Comparison of ENCODE assay signal across 11 cellular contexts in the genomic region with DNA sequence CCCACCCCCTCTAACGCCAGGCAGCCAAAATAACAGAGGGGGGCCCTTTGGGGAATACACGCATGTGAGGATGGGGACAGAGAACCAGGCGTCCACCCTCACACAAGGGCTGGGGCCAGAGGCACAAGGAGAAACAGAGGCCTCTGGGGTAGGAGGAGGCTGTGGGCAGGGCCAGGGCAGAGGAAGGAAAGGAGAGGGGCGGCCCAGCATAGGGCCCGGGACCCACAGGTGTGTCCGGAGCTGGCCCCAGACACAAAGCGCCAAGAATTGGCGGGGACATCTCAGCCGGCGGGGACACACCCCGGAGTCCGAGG. TPM values are rescaled to one million over a fixed set of nuclear protein-coding genes. Genes with fewer than 3 reads are reported as not detected.
A peak's percentile ranks its signal among the peaks of the same experiment; 100 is the strongest.
DNase-seq lines count a peak whose midpoint lies in the region; ATAC-seq and TF ChIP-seq lines count a peak whose summit lies in the region.
"Had no signal": no experiment of that assay in that cellular context is flagged by ENCODE, and none has a peak within 500 bp of the region (broad histone marks: within the 10 kb centered on the region; RNA-seq: fewer than 3 reads in every experiment).

No MANE protein-coding gene starts in this region.

- 21 to 52% (median 34%) methylated on average over 9 to 12 of the region's 12 CpGs for WGBS in heart left ventricle, 4 donors
- 22 to 33% methylated on average over 9 to 12 of the region's 12 CpGs for WGBS in esophagus squamous epithelium, 2 donors
- 21% methylated on average over 12 of the region's 12 CpGs for WGBS in urinary bladder

- H3K4me3 ChIP-seq in heart left ventricle (peak overlapping the region; percentile 44 to 71 (median 62)), esophagus squamous epithelium (peak overlapping the region; percentile 49 to 69 (median 65)), mucosa of descending colon (no peak overlapping the region), urinary bladder (ENCODE audit: low read depth, low read length) (peak overlapping the region; percentile 41)

- H3K9me3 ChIP-seq in heart left ventricle (no peaks in the 10 kb centered on the region), esophagus squamous epithelium (no peaks in the 10 kb centered on the region), mucosa of descending colon (no peaks in the 10 kb centered on the region)
- H3K9me3 ChIP-seq: uterus had no signal

- no peak for DNase-seq in heart left ventricle
- no peak for DNase-seq in cardiac septum (ENCODE audit: low spot score)
- no peak for DNase-seq in esophagus squamous epithelium (lab: John Stamatoyannopoulos, UW)
- peak in 1 of 3 donors; percentile 16 for DNase-seq in mucosa of descending colon
- no peak for DNase-seq in NCI-H1694 treated with DMSO at 0.1 percent for 48 hours (lab: John Stamatoyannopoulos, UW)
- DNase-seq: amniotic stem cell; stimulated activated CD4-positive, alpha-beta T cell treated with anti-CD3 and anti-CD28 coated beads, Interleukin-4, amount 100 ng/mL, for 4 hours; uterus had no signal

- TF ChIP-seq CTCF in heart left ventricle (IDR thresholded peaks at IDR 0.05) (no peak), esophagus squamous epithelium (IDR thresholded peaks at IDR 0.05) (no peak), mucosa of descending colon (IDR thresholded peaks at IDR 0.05) (no peak)

- H3K27me3 ChIP-seq in heart left ventricle (peaks cover 0 to 23% (median 4%) of the 10 kb centered on the region in 9 donors), esophagus squamous epithelium (peaks cover 0 to 31% (median 0%) of the 10 kb centered on the region in 4 donors)
- H3K27me3 ChIP-seq: uterus had no signal

- intact Hi-C loops in heart left ventricle (cut with DNase I) = loop anchor here in 9 of 10 donors (5.0 to 10.0 kb wide), 6 partner anchors 38 to 163 kb away; a partner anchor contains a TSS
- intact Hi-C loops in cardiac septum (cut with DNase I) = loop anchor here (5.0 kb wide), 1 partner anchor 163 kb away; no protein-coding TSS in a partner anchor
- intact Hi-C loops in esophagus squamous epithelium (cut with DNase I) = no loop called here
- intact Hi-C loops in mucosa of descending colon (cut with DNase I, micrococcal nuclease) = no loop called here

- ATAC-seq in heart left ventricle (peak in 3 of 4 donors; percentile 5 to 25 (median 7)), mucosa of descending colon (peak; percentile 2), HG02840 (IDR thresholded peaks at IDR 0.05; ENCODE audit: low FRiP score, unreplicated experiment) (no peak), GM21737 (IDR thresholded peaks at IDR 0.05; ENCODE audit: unreplicated experiment) (no peak)

- peak overlapping the region; percentile 56 to 93 (median 82) for H3K27ac ChIP-seq in heart left ventricle
- peak overlapping the region; percentile 59 to 97 (median 93) for H3K27ac ChIP-seq in esophagus squamous epithelium
- H3K27ac ChIP-seq in urinary bladder (ENCODE audit: low read depth) = no peak overlapping the region

- H3K4me1 ChIP-seq in heart left ventricle (peaks cover 0 to 36% (median 21%) of the 10 kb centered on the region in 12 donors), esophagus squamous epithelium (peaks cover 23 to 70% (median 39%) of the 10 kb centered on the region in 3 donors), mucosa of descending colon (ENCODE audit: low read depth) (peaks cover 35% of the 10 kb centered on the region), urinary bladder (ENCODE audit: insufficient read depth) (no peaks in the 10 kb centered on the region)

- H3K36me3 ChIP-seq in heart left ventricle = no peaks in the 10 kb centered on the region
- H3K36me3 ChIP-seq in esophagus squamous epithelium = no peaks in the 10 kb centered on the region
- no peaks in the 10 kb centered on the region for H3K36me3 ChIP-seq in mucosa of descending colon (ENCODE audit: low read depth)
- no peaks in the 10 kb centered on the region for H3K36me3 ChIP-seq in urinary bladder (ENCODE audit: insufficient read depth)
- H3K36me3 ChIP-seq: uterus had no signal

- TF ChIP-seq POLR2A in heart left ventricle (IDR thresholded peaks at IDR 0.05) = no peak
- TF ChIP-seq POLR2A in esophagus squamous epithelium (IDR thresholded peaks at IDR 0.05) = no peak

RNA-seq across cellular contexts. Expression of a gene that starts 6.7 kb away (rescaled TPM):
- 10 to 100 TPM; 10.8 to 20.2 (median 15.2) TPM for total RNA-seq in heart left ventricle
- polyA plus RNA-seq in heart left ventricle = 10 to 100 TPM in 1 of 2 donors, 1 to 10 TPM in 1; 7.2 to 18.5 TPM
- total RNA-seq in cardiac septum = 14.9 TPM
- 10 to 100 TPM; 24.3 to 37.8 (median 32.6) TPM for total RNA-seq in esophagus squamous epithelium
- total RNA-seq in mucosa of descending colon = 10 to 100 TPM; 20.1 to 32.9 (median 20.2) TPM
- total RNA-seq in urinary bladder = 9.9 TPM
- polyA plus RNA-seq in urinary bladder = 5.8 TPM

RNA-seq across cellular contexts. Expression of a gene that starts 18.8 kb away (rescaled TPM):
- total RNA-seq in heart left ventricle (10 to 100 TPM in 3 of 9 donors, 1 to 10 TPM in 6; 5.2 to 11.6 (median 9.3) TPM), cardiac septum (8.5 TPM), esophagus squamous epithelium (10 to 100 TPM; 22.1 to 47.3 (median 34.3) TPM), mucosa of descending colon (10 to 100 TPM; 18.3 to 45.1 (median 35.3) TPM), urinary bladder (7.1 TPM)
- polyA plus RNA-seq in heart left ventricle (10 to 100 TPM in 1 of 2 donors, 1 to 10 TPM in 1; 4.7 to 17.5 TPM), urinary bladder (4.3 TPM)

Comparison
In these comparisons a context has a peak if more than half of its experiments do, and no peak if none do; other contexts are left out.
1. ATAC-seq: peak in heart left ventricle (3 of 4) and mucosa of descending colon (single experiment); none in HG02840 (single experiment) and GM21737 (single experiment).
2. intact Hi-C loops: an anchor here in heart left ventricle (5.0 to 10.0 kb wide) and cardiac septum (5.0 kb wide); none called in esophagus squamous epithelium and mucosa of descending colon.